ENCODE assay signal across 1 cellular context in the genomic region with DNA sequence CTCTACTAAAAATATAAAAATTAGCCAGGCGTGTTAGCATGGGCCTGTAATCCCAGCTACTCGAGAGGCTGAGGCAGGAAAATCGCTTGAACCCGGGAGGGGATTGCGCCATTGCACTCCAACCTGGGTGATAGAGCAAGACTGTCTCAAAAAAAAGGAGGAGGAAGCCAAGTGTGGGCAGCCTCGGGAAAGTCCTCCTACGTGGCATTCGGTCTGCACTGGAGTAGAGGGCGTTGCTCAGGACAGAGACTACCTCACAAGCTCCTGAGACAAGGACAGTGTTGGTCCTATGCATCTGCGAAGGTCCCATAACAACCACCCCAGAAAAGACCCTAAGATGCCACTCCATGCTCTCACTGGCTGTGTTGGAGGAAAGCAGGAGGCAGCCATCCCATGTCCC.
TF ChIP-seq lines count a peak whose summit lies in the region.

No MANE protein-coding gene starts in this region.

TF ChIP-seq in HEK293T, 16 proteins besides CTCF, POLR2A, EP300 and RAD21 (continued from another document):
- TF ChIP-seq BHLHE40 (IDR thresholded peaks at IDR 0.05; ENCODE audit: borderline replicate concordance) (no peak), ZNF384 (IDR thresholded peaks at IDR 0.05) (no peak), ARNT (IDR thresholded peaks at IDR 0.05) (no peak), NFRKB (IDR thresholded peaks at IDR 0.05) (no peak), LEF1 (IDR thresholded peaks at IDR 0.05; ENCODE audit: borderline replicate concordance) (no peak), ELF4 (IDR thresholded peaks at IDR 0.05) (no peak), FOXA1 (IDR thresholded peaks at IDR 0.05) (no peak), FOXM1 (IDR thresholded peaks at IDR 0.05; ENCODE audit: borderline replicate concordance) (no peak), CTBP1 (IDR thresholded peaks at IDR 0.05; ENCODE audit: borderline replicate concordance) (no peak), HDGF (IDR thresholded peaks at IDR 0.05; ENCODE audit: borderline replicate concordance) (no peak), FOXK2 (IDR thresholded peaks at IDR 0.05) (no peak)
- TF ChIP-seq, protein P1, sequence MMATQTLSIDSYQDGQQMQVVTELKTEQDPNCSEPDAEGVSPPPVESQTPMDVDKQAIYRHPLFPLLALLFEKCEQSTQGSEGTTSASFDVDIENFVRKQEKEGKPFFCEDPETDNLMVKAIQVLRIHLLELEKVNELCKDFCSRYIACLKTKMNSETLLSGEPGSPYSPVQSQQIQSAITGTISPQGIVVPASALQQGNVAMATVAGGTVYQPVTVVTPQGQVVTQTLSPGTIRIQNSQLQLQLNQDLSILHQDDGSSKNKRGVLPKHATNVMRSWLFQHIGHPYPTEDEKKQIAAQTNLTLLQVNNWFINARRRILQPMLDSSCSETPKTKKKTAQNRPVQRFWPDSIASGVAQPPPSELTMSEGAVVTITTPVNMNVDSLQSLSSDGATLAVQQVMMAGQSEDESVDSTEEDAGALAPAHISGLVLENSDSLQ (IDR thresholded peaks at IDR 0.05): no peak
